16 cellular contexts compared by ENCODE assay signal in the genomic region with DNA sequence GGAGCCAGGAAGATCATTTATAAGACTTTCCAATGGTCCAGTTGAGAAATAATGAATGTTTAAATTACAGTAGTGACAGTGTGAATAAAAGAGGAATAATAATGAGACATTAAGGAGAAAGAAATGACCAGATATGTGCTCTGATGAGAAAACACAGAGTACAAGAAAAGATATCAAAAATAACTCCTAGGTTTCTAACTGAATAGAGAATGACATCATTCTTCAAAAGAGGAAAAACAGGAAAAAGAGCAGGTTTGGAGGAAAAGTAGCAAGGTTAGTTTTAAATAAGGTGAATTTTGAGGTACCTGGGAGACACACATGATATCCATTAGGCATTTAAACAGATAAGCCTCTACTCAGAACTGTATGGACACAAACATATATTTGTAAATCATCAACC. TPM values are rescaled to one million over a fixed set of nuclear protein-coding genes. Genes with fewer than 3 reads are reported as not detected.
A peak's percentile ranks its signal among the peaks of the same experiment; 100 is the strongest.
DNase-seq lines count a peak whose midpoint lies in the region; ATAC-seq, FAIRE-seq and TF ChIP-seq lines count a peak whose summit lies in the region.
"Had no signal": no experiment of that assay in that cellular context is flagged by ENCODE, and none has a peak within 500 bp of the region (broad histone marks: within the 10 kb centered on the region; RNA-seq: fewer than 3 reads in every experiment).

No MANE protein-coding gene starts in this region.

- in situ Hi-C loops in HepG2 (cut with HindIII; ENCODE audit: extremely low pct_ligation_motif_present, low pct_unique_long_range_greater_than_20kb), result no loop called here

- BruUV-seq in HepG2 (replicated peaks; lab: Mats Ljungman, UMichigan), result no TSS peak

- peaks cover 8 to 33% of the 10 kb centered on the region in 2 experiments; a peak in 4 of 5 replicates for H3K36me3 ChIP-seq in HepG2 (replicated peaks in 1 of 2; ENCODE audit: control insufficient read depth in 1 of 2, insufficient read depth in 2 of 2, low read length in 2 of 2)
- peaks cover 0 to 33% (median 3%) of the 10 kb centered on the region in 4 donors for H3K36me3 ChIP-seq in right lobe of liver
- H3K36me3 ChIP-seq: BE2C had no signal

- no peak overlapping the region for H3K9ac ChIP-seq in HepG2 (ENCODE audit: insufficient read depth, low read depth, low read length)

- DNase-seq in HepG2 (ENCODE audit: low spot score), result no peak
- no peak for DNase-seq in right lobe of liver
- no peak for DNase-seq in T-helper 17 cell
- no peak for DNase-seq in memory B cell (ENCODE audit: low spot score in 2 of 2)
- DNase-seq in NCI-H1048 (lab: John Stamatoyannopoulos, UW), result no peak
- DNase-seq: BE2C; CD8-positive, alpha-beta T cell; COR-L47; DND-41; GDM1 had no signal

- peaks cover 18% of the 10 kb centered on the region for H3K36me3 Mint-ChIP-seq in T-helper 17 cell (ENCODE audit: low read depth)
- H3K36me3 Mint-ChIP-seq in memory B cell, result peaks cover 30% of the 10 kb centered on the region

- H3K27me3 Mint-ChIP-seq in T-helper 17 cell, result no peaks in the 10 kb centered on the region
- no peaks in the 10 kb centered on the region for H3K27me3 Mint-ChIP-seq in memory B cell
- H3K27me3 Mint-ChIP-seq: IgD-negative memory B cell had no signal

- TF ChIP-seq EP300 in HepG2 (IDR thresholded peaks at IDR 0.05; ENCODE audit: low read depth in 2 of 2, low read length in 2 of 2), result no peak
- no peak for TF ChIP-seq EP300 in HepG2 (CRISPR knock-in tag; IDR thresholded peaks at IDR 0.05; ENCODE audit: borderline replicate concordance)

- H2AFZ ChIP-seq in HepG2 (ENCODE audit: low read length), result no peak overlapping the region

- H3K4me1 ChIP-seq in HepG2 (ENCODE audit: insufficient read depth, low read length), result no peaks in the 10 kb centered on the region
- no peaks in the 10 kb centered on the region for H3K4me1 ChIP-seq in right lobe of liver
- H3K4me1 ChIP-seq: A549, BE2C had no signal

- H3K4me1 Mint-ChIP-seq in T-helper 17 cell, result peaks cover 11% of the 10 kb centered on the region
- peaks cover 6% of the 10 kb centered on the region for H3K4me1 Mint-ChIP-seq in memory B cell

- intact Hi-C loops in HepG2 (cut with micrococcal nuclease; ENCODE audit: unreplicated experiment), result no loop called here
- intact Hi-C loops in right lobe of liver (cut with DNase I), result no loop called here

- TF ChIP-seq RAD21 in HepG2 (CRISPR knock-in tag; IDR thresholded peaks at IDR 0.05), result no peak

- H4K20me1 ChIP-seq in HepG2 (ENCODE audit: insufficient read depth, low read length), result no peaks in the 10 kb centered on the region

- ATAC-seq in HepG2, result no peak
- ATAC-seq in right lobe of liver, result no peak
- no peak for ATAC-seq in T-helper 17 cell
- ATAC-seq in memory B cell (ENCODE audit: low read depth), result no peak
- ATAC-seq in HG03108 (IDR thresholded peaks at IDR 0.05; ENCODE audit: unreplicated experiment), result no peak
- ATAC-seq in HG02623 (IDR thresholded peaks at IDR 0.05; ENCODE audit: unreplicated experiment), result no peak
- ATAC-seq: A549; CD8-positive, alpha-beta T cell; HCT116 had no signal

- FAIRE-seq in HepG2 (lab: Jason Lieb, UNC), result no peak
- FAIRE-seq: A549 had no signal

- TF ChIP-seq CTCF in HepG2 (CRISPR knock-in tag; IDR thresholded peaks at IDR 0.05) (no peak), right lobe of liver (IDR thresholded peaks at IDR 0.05) (no peak)

- CTCF ChIA-PET in HepG2 (lab: Yijun Ruan, JAX; ENCODE audit: low intra/inter-chr PET ratio, low total read pairs), result no interaction called here

- H3K27ac Mint-ChIP-seq in T-helper 17 cell (peak overlapping the region; percentile 83), memory B cell (peak overlapping the region; percentile 5)
- H3K27ac Mint-ChIP-seq: CD8-positive, alpha-beta T cell; IgD-negative memory B cell had no signal

- H3K9me3 ChIP-seq in HepG2 (ENCODE audit: low read length) (no peaks in the 10 kb centered on the region), right lobe of liver (no peaks in the 10 kb centered on the region), T-helper 17 cell (ENCODE audit: control insufficient read depth, low read length, poor library complexity, severe bottlenecking) (no peaks in the 10 kb centered on the region)
- H3K9me3 ChIP-seq: A549, BE2C had no signal

- H3K9me3 Mint-ChIP-seq in memory B cell, result no peaks in the 10 kb centered on the region
- H3K9me3 Mint-ChIP-seq: CD8-positive, alpha-beta T cell had no signal

- no peak overlapping the region for H3K4me2 ChIP-seq in HepG2 (ENCODE audit: low read depth, low read length)
- H3K4me2 ChIP-seq: A549 had no signal

- no peaks in the 10 kb centered on the region for H3K79me2 ChIP-seq in HepG2 (ENCODE audit: insufficient read depth, low read length)

- H3K4me3 Mint-ChIP-seq in T-helper 17 cell, result no peak overlapping the region
- H3K4me3 Mint-ChIP-seq in memory B cell, result no peak overlapping the region
- H3K4me3 Mint-ChIP-seq: CD8-positive, alpha-beta T cell; IgD-negative memory B cell had no signal

- H3K4me3 ChIP-seq in HepG2 (replicated peaks in 1 of 3; ENCODE audit: insufficient read depth in 1 of 3, low read depth in 2 of 3, low read length in 3 of 3) (no peak overlapping the region), right lobe of liver (no peak overlapping the region)
- H3K4me3 ChIP-seq: A549 had no signal

- no peak overlapping the region for H3K27ac ChIP-seq in HepG2 (ENCODE audit: extremely low read length, insufficient read depth, low read length)
- no peak overlapping the region for H3K27ac ChIP-seq in right lobe of liver
- H3K27ac ChIP-seq: A549, C4-2B had no signal

- POLR2A ChIA-PET in HepG2 (lab: Yijun Ruan, JAX), result no interaction called here

- H3K27me3 ChIP-seq in HepG2 (ENCODE audit: control insufficient read depth in 1 of 2, insufficient read depth in 2 of 2, low read length in 2 of 2) (no peaks in the 10 kb centered on the region; a peak in 1 of 5 replicates), right lobe of liver (no peaks in the 10 kb centered on the region)
- H3K27me3 ChIP-seq: BE2C had no signal

- TF ChIP-seq POLR2A in HepG2 (IDR thresholded peaks at IDR 0.05; ENCODE audit: insufficient read depth in 1 of 2, low read depth in 2 of 2, low read length in 2 of 2) (no peak), right lobe of liver (IDR thresholded peaks at IDR 0.05) (no peak)

TF ChIP-seq in HepG2, 621 proteins besides CTCF, POLR2A, EP300 and RAD21:
- TF ChIP-seq ATF7 (IDR thresholded peaks at IDR 0.05), result peak; percentile 65; the same call in 1 of the 2 replicates
- no peak for TF ChIP-seq ATF7 (CRISPR knock-in tag; IDR thresholded peaks at IDR 0.05)
- no peak for TF ChIP-seq NR2C2 (CRISPR knock-in tag; IDR thresholded peaks at IDR 0.05; ENCODE audit: borderline replicate concordance)

RNA-seq across cellular contexts. Expression of gene ANKRD13C, which starts 55.0 kb away (rescaled TPM):
- total RNA-seq in HepG2 (2016; rRNA removed; fragmentation: Illumina TruSeq; extraction: Trizol), result 17.6 and 18.8 TPM in 2 replicates
- 62.2 and 62.6 TPM in 2 replicates for total RNA-seq in HepG2 (2016; cell fraction: cytosol; rRNA removed; fragmentation: Illumina TruSeq; extraction: Trizol; ENCODE audit: low read depth)
- total RNA-seq in HepG2 (2016; cell fraction: insoluble cytoplasmic fraction; rRNA removed; fragmentation: Illumina TruSeq; extraction: Trizol), result 16.1 and 18.3 TPM in 2 replicates
- 23.5 and 24.6 TPM in 2 replicates for total RNA-seq in HepG2 (2016; cell fraction: membrane; rRNA removed; fragmentation: Illumina TruSeq; extraction: Trizol)
- 18.4 and 21.6 TPM in 2 replicates for total RNA-seq in HepG2 (2016; cell fraction: nucleus; rRNA removed; fragmentation: Illumina TruSeq; extraction: Trizol)
- polyA plus RNA-seq in HepG2 (2011; rRNA removed), result 5.3 and 6.2 TPM in 2 replicates
- polyA plus RNA-seq in HepG2 (2011; cell fraction: cytosol; rRNA removed), result 3.4 and 3.7 TPM in 2 replicates
- polyA plus RNA-seq in HepG2 (2011; cell fraction: nucleus; rRNA removed), result 9.3 and 9.6 TPM in 2 replicates
- 8.0 and 8.8 TPM in 2 replicates for polyA plus RNA-seq in HepG2 (2012)
- polyA plus RNA-seq in HepG2 (2016; cell fraction: cytosol; fragmentation: Illumina TruSeq; extraction: Trizol; ENCODE audit: low read depth), result 1.6 and 2.2 TPM in 2 replicates
- 17.0 and 17.6 TPM in 2 replicates for polyA plus RNA-seq in HepG2 (2016; cell fraction: insoluble cytoplasmic fraction; fragmentation: Illumina TruSeq; extraction: Trizol; ENCODE audit: low read depth)
- polyA plus RNA-seq in HepG2 (2016; cell fraction: membrane; fragmentation: Illumina TruSeq; extraction: Trizol; ENCODE audit: low read depth), result 7.0 TPM in 2 replicates
- 14.0 and 20.5 TPM in 2 replicates for polyA plus RNA-seq in HepG2 (2016; cell fraction: nucleus; fragmentation: Illumina TruSeq; extraction: Trizol; ENCODE audit: insufficient read depth, low read depth)
- polyA minus RNA-seq in HepG2 (2011; rRNA and poly(A)+ RNA removed; ENCODE audit: low replicate concordance), result 10.5 and 13.4 TPM in 2 replicates
- 8.9 and 9.1 TPM in 2 replicates for polyA minus RNA-seq in HepG2 (2011; cell fraction: cytosol; rRNA and poly(A)+ RNA removed)
- polyA minus RNA-seq in HepG2 (2011; cell fraction: nucleus; rRNA and poly(A)+ RNA removed), result 42.4 and 46.0 TPM in 2 replicates
- total RNA-seq in right lobe of liver, result 1 to 10 TPM; 6.4 to 8.9 (median 7.3) TPM
- total RNA-seq in T-helper 17 cell, result 10 to 100 TPM; 27.2 to 30.6 TPM
